In genomic region chr6:44135173-44135748, GRCh38 we compare ENCODE assay signal across 20 cellular contexts. TPM values are rescaled to one million over a fixed set of nuclear protein-coding genes. Genes with fewer than 3 reads are reported as not detected.
DNase-seq lines count a peak whose midpoint lies in the region; ATAC-seq and TF ChIP-seq lines count a peak whose summit lies in the region.
"Had no signal": no experiment of that assay in that cellular context is flagged by ENCODE, and none has a peak within 500 bp of the region (broad histone marks: within the 10 kb centered on the region; RNA-seq: fewer than 3 reads in every experiment).

No MANE protein-coding gene starts in this region.

- ATAC-seq in GM19452 (IDR thresholded peaks at IDR 0.05; ENCODE audit: unreplicated experiment), result no peak
- ATAC-seq: GM12878, GM23338, PC-3 had no signal

- no peaks in the 10 kb centered on the region; the same call in none of the 2 replicates for H3K4me1 ChIP-seq in HAP-1
- peaks cover 2% of the 10 kb centered on the region for H3K4me1 ChIP-seq in mesendoderm (ENCODE audit: control insufficient read depth, low read depth, low read length)

- H3K18ac ChIP-seq in mesendoderm (ENCODE audit: low read length), result no peak overlapping the region

- no peaks in the 10 kb centered on the region for H3K27me3 Mint-ChIP-seq in nephron (ENCODE audit: low read depth)

- no peak overlapping the region for H2BK15ac ChIP-seq in mesendoderm (replicated peaks; ENCODE audit: low read depth)

- no peaks in the 10 kb centered on the region for H3K27me3 ChIP-seq in HAP-1 (ENCODE audit: low read depth)
- no peaks in the 10 kb centered on the region for H3K27me3 ChIP-seq in mesendoderm (ENCODE audit: insufficient read depth, low read length, poor library complexity)

- POLR2A ChIA-PET in RWPE1 (lab: Yijun Ruan, JAX; ENCODE audit: low non-redundant PET), result no interaction called here

- H3K36me3 Mint-ChIP-seq in nephron (ENCODE audit: low read depth), result peaks cover 18% of the 10 kb centered on the region

- H3K4ac ChIP-seq in mesendoderm (ENCODE audit: low read depth, low read length), result no peak overlapping the region

- TF ChIP-seq CTCF in RWPE1 (conservative IDR thresholded peaks at IDR 0.05; ENCODE audit: low read depth) (no peak), nephron (IDR thresholded peaks at IDR 0.05; ENCODE audit: unreplicated experiment in 3 of 3) (no peak)

- no peak overlapping the region for H4K8ac ChIP-seq in mesendoderm (ENCODE audit: low read depth, low read length)

- no peak overlapping the region for H2BK120ac ChIP-seq in mesendoderm (ENCODE audit: low read depth, low read length)

- no peak for DNase-seq in RWPE1 (ENCODE audit: low spot score)
- peak in 6 of 61 donors; percentile 6 to 56 (median 16) for DNase-seq in caudate nucleus (lab: John Stamatoyannopoulos, UW)
- no peak for DNase-seq in HAP-1 (ENCODE audit: low spot score in 2 of 2)
- no peak for DNase-seq in NCI-H446 (lab: John Stamatoyannopoulos, UW)
- no peak for DNase-seq in mesendoderm
- DNase-seq: Calu3, DMS79, KG1, NCI-H1048, NCI-H146, NCI-H2107, NCI-H345, NCI-H748 treated with DMSO at 0.1 percent for 48 hours, PC-3 had no signal

- H3K36me3 ChIP-seq in HAP-1 (replicated peaks) (no peaks in the 10 kb centered on the region; the same call in 1 of the 2 replicates), mesendoderm (ENCODE audit: control insufficient read depth, insufficient read depth, low read length) (peaks cover 2% of the 10 kb centered on the region)

- no peak overlapping the region for H3K4me3 ChIP-seq in HAP-1
- H3K4me3 ChIP-seq in mesendoderm (ENCODE audit: low read length), result no peak overlapping the region
- H3K4me3 ChIP-seq: GM12878, GM23338 had no signal

- H3K79me2 ChIP-seq in mesendoderm (ENCODE audit: control insufficient read depth, insufficient read depth, low read length), result no peaks in the 10 kb centered on the region

- peak overlapping the region; percentile 64 to 93 (median 92) for H3K27ac Mint-ChIP-seq in nephron
- H3K27ac Mint-ChIP-seq: GM23338 had no signal

- no peak overlapping the region for H3K9ac ChIP-seq in mesendoderm (ENCODE audit: low read length)

- no peak overlapping the region for H2BK5ac ChIP-seq in mesendoderm (ENCODE audit: low read length)

- H3K9me3 ChIP-seq in HAP-1, result no peaks in the 10 kb centered on the region

- peak overlapping the region; percentile 8; the same call in 1 of the 2 replicates for H3K27ac ChIP-seq in RWPE1
- H3K27ac ChIP-seq in caudate nucleus (ENCODE audit: low read depth, low read length), result peak overlapping the region; percentile 26
- H3K27ac ChIP-seq in mesendoderm (ENCODE audit: low read depth, low read length), result no peak overlapping the region
- H3K27ac ChIP-seq: C4-2B, HL-60 had no signal

- no peaks in the 10 kb centered on the region for H3K79me1 ChIP-seq in mesendoderm (ENCODE audit: low read length)

- in situ Hi-C loops in HAP-1 (cut with MboI; ENCODE audit: low sequenced_read_pairs), result no loop called here

- H3K23ac ChIP-seq in mesendoderm (ENCODE audit: low read length), result no peak overlapping the region

- H3K4me3 Mint-ChIP-seq in nephron, result peak overlapping the region; percentile 37 to 72 (median 61)
- H3K4me3 Mint-ChIP-seq: GM23338 had no signal

- CTCF ChIA-PET in RWPE1 (lab: Yijun Ruan, JAX), result interaction anchor here (0.9 kb wide), 1 partner anchor 45 kb away, joined by 4 read pairs; no protein-coding TSS in a partner anchor

- no CpG with 5 or more reads among the region's 10 CpGs for WGBS in mesendoderm (ENCODE audit: extremely low coverage, insufficient coverage, low lambda C conversion rate)

- no peak overlapping the region for H3K4me2 ChIP-seq in mesendoderm (ENCODE audit: low read length)
- H3K4me2 ChIP-seq: GM23338 had no signal

- no peak overlapping the region for H4K5ac ChIP-seq in mesendoderm (ENCODE audit: low read length)

- H3K9me3 Mint-ChIP-seq in nephron, result no peaks in the 10 kb centered on the region
- H3K9me3 Mint-ChIP-seq: GM23338 had no signal

- no peak overlapping the region for H2AK5ac ChIP-seq in mesendoderm (ENCODE audit: low read length)

- no peak overlapping the region for H3K56ac ChIP-seq in mesendoderm (ENCODE audit: low read length)

- H3K4me1 Mint-ChIP-seq in nephron, result peaks cover 47% of the 10 kb centered on the region

RNA-seq across cellular contexts. Expression of gene TMEM63B, which starts 7.9 kb away (rescaled TPM):
- 17.8 TPM for polyA plus RNA-seq in mesendoderm (2013, experiment 1 of 2)
- 17.9 TPM for polyA plus RNA-seq in mesendoderm (2013, experiment 2 of 2)

RNA-seq across cellular contexts. Expression of gene MRPL14, which starts 8.0 kb away (rescaled TPM):
- 90.4 TPM for polyA plus RNA-seq in mesendoderm (2013, experiment 1 of 2)
- polyA plus RNA-seq in mesendoderm (2013, experiment 2 of 2), result 90.0 TPM

RNA-seq across cellular contexts. Expression of gene CAPN11, which starts 23.4 kb away (rescaled TPM):
- polyA plus RNA-seq in mesendoderm (2013, experiment 1 of 2), result 0.18 TPM
- polyA plus RNA-seq in mesendoderm (2013, experiment 2 of 2), result 0.22 TPM
